Comparison of ENCODE assay signal across 10 cellular contexts in the genomic region with DNA sequence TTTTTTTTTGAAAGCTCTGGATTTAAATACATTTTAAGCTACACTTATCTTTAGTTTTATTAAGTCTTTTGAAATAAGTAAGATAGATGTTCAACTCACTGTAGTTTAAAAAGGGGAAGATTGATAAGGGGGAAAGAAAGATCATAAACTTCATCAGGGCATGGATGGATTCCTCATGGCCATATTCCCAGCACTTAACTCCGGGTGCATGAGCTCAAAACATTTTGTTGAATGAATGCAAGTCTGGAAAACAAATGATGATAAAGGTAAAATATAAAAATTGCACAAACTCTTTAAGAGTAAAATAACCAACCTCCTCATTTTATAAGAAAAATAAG. TPM values are rescaled to one million over a fixed set of nuclear protein-coding genes. Genes with fewer than 3 reads are reported as not detected.
DNase-seq lines count a peak whose midpoint lies in the region; FAIRE-seq and TF ChIP-seq lines count a peak whose summit lies in the region.
"Had no signal": no experiment of that assay in that cellular context is flagged by ENCODE, and none has a peak within 500 bp of the region (broad histone marks: within the 10 kb centered on the region; RNA-seq: fewer than 3 reads in every experiment).

No MANE protein-coding gene starts in this region.

- no peaks in the 10 kb centered on the region for H3K27me3 Mint-ChIP-seq in Caco-2 (ENCODE audit: insufficient read depth, unreplicated experiment)
- peaks cover 3% of the 10 kb centered on the region for H3K27me3 Mint-ChIP-seq in IgD-negative memory B cell
- no peaks in the 10 kb centered on the region for H3K27me3 Mint-ChIP-seq in astrocyte (ENCODE audit: low read depth, unreplicated experiment)
- no peaks in the 10 kb centered on the region for H3K27me3 Mint-ChIP-seq in neural crest cell (ENCODE audit: low read depth)

- H3K79me2 ChIP-seq in astrocyte (ENCODE audit: insufficient read depth, low read length) = no peaks in the 10 kb centered on the region

- DNase-seq in Caco-2 (no peak), astrocyte (ENCODE audit: low read depth) (no peak), neural crest cell (ENCODE audit: low read depth, low spot score) (no peak), islet precursor cell (no peak), cerebellar nuclear complex (lab: John Stamatoyannopoulos, UW) (no peak), T1000 (lab: John Stamatoyannopoulos, UW) (no peak)

- TF ChIP-seq CTCF in Caco-2 (IDR thresholded peaks at IDR 0.05; ENCODE audit: insufficient read depth in 1 of 2, low read depth in 1 of 2, low read length in 1 of 2, severe bottlenecking in 1 of 2, unreplicated experiment in 1 of 2) (no peak), astrocyte (IDR thresholded peaks at IDR 0.05; ENCODE audit: insufficient read depth, low read depth, low read length) (no peak), neural crest cell (conservative IDR thresholded peaks at IDR 0.05) (peak; percentile 12)

- FAIRE-seq in astrocyte (lab: Jason Lieb, UNC) = no peak

- POLR2A ChIA-PET in Caco-2 (lab: Charles Lee) = no interaction called here

- H3K36me3 ChIP-seq in Caco-2 (ENCODE audit: control insufficient read depth, insufficient read depth, low read length) = no peaks in the 10 kb centered on the region
- H3K36me3 ChIP-seq in astrocyte (ENCODE audit: insufficient read depth, low read length) = no peaks in the 10 kb centered on the region

- H3K27ac ChIP-seq in astrocyte (ENCODE audit: low read depth, low read length) = no peak overlapping the region
- H3K27ac ChIP-seq: HL-60 had no signal

- H3K4me3 ChIP-seq in Caco-2 (ENCODE audit: low read depth, low read length) (no peak overlapping the region), astrocyte (ENCODE audit: insufficient read depth, low read depth, low read length) (no peak overlapping the region)
- H3K4me3 ChIP-seq: GM23338 had no signal

- no peaks in the 10 kb centered on the region for H3K27me3 ChIP-seq in Caco-2 (replicated peaks; ENCODE audit: control insufficient read depth, insufficient read depth, low read length)
- H3K27me3 ChIP-seq in astrocyte (ENCODE audit: insufficient read depth, low read length) = no peaks in the 10 kb centered on the region

- no peaks in the 10 kb centered on the region for H3K4me1 ChIP-seq in Caco-2
- no peaks in the 10 kb centered on the region for H3K4me1 ChIP-seq in astrocyte (ENCODE audit: insufficient read depth, low read length)

- H3K4me2 ChIP-seq in astrocyte (ENCODE audit: low read length) = peak overlapping the region; percentile 80
- H3K4me2 ChIP-seq: GM23338 had no signal

- BruUV-seq in Caco-2 (replicated peaks; lab: Mats Ljungman, UMichigan) = no TSS peak

- H3K9me3 ChIP-seq in Caco-2 = no peaks in the 10 kb centered on the region
- no peaks in the 10 kb centered on the region for H3K9me3 ChIP-seq in astrocyte (ENCODE audit: insufficient read depth, low read depth, low read length)

- CTCF ChIA-PET in Caco-2 (lab: Charles Lee) = interaction anchor here (0.6 to 0.8 kb wide), 5 partner anchors 184 to 1888 kb away, joined by 3 to 5 read pairs (median 3); no protein-coding TSS in a partner anchor

- no peaks in the 10 kb centered on the region for H3K4me1 Mint-ChIP-seq in Caco-2 (ENCODE audit: low read depth, unreplicated experiment)
- peaks cover 20 to 28% (median 20%) of the 10 kb centered on the region in 3 donors for H3K4me1 Mint-ChIP-seq in IgD-negative memory B cell
- H3K4me1 Mint-ChIP-seq in astrocyte (ENCODE audit: low read depth, unreplicated experiment) = peaks cover 7% of the 10 kb centered on the region
- no peaks in the 10 kb centered on the region for H3K4me1 Mint-ChIP-seq in neural crest cell
- H3K4me1 Mint-ChIP-seq: GM23338 had no signal

- H3K4me3 Mint-ChIP-seq in Caco-2 (ENCODE audit: unreplicated experiment) (no peak overlapping the region), IgD-negative memory B cell (peak overlapping the region in 3 of 4 donors; percentile 54 to 89 (median 88)), astrocyte (ENCODE audit: unreplicated experiment) (no peak overlapping the region), neural crest cell (no peak overlapping the region)
- H3K4me3 Mint-ChIP-seq: GM23338 had no signal

- H3K9me3 Mint-ChIP-seq in Caco-2 (ENCODE audit: unreplicated experiment) (no peaks in the 10 kb centered on the region), IgD-negative memory B cell (no peaks in the 10 kb centered on the region), astrocyte (ENCODE audit: unreplicated experiment) (no peaks in the 10 kb centered on the region), neural crest cell (no peaks in the 10 kb centered on the region)
- H3K9me3 Mint-ChIP-seq: GM23338 had no signal

- H2AFZ ChIP-seq in astrocyte (ENCODE audit: low read depth, low read length) = no peak overlapping the region
- H2AFZ ChIP-seq: GM23338 had no signal

- H3K36me3 Mint-ChIP-seq in Caco-2 (ENCODE audit: insufficient read depth, unreplicated experiment) (no peaks in the 10 kb centered on the region), IgD-negative memory B cell (no peaks in the 10 kb centered on the region), astrocyte (ENCODE audit: low read depth, unreplicated experiment) (no peaks in the 10 kb centered on the region), neural crest cell (ENCODE audit: low read depth) (no peaks in the 10 kb centered on the region)

- intact Hi-C loops in Caco-2 (cut with micrococcal nuclease; ENCODE audit: unreplicated experiment) = loop anchor here (1.0 to 2.0 kb wide), 4 partner anchors 183 to 544 kb away; partner anchors contain the start of genes NUP37 and PARPBP

- H4K20me1 ChIP-seq in astrocyte (ENCODE audit: insufficient read depth, low read length) = no peaks in the 10 kb centered on the region

- H3K9ac ChIP-seq in astrocyte (ENCODE audit: low read length) = no peak overlapping the region

- H3K27ac Mint-ChIP-seq in Caco-2 (ENCODE audit: unreplicated experiment) = peak overlapping the region; percentile 33
- H3K27ac Mint-ChIP-seq in IgD-negative memory B cell = peak overlapping the region in 2 of 3 donors; percentile 88
- H3K27ac Mint-ChIP-seq in astrocyte (ENCODE audit: unreplicated experiment) = no peak overlapping the region
- H3K27ac Mint-ChIP-seq in neural crest cell (ENCODE audit: unreplicated experiment) = no peak overlapping the region
- H3K27ac Mint-ChIP-seq: GM23338 had no signal

RNA-seq across cellular contexts. Expression of gene IGF1, which starts 4.3 kb away (rescaled TPM):
- total RNA-seq in Caco-2 (2022) (1.5 and 2.3 TPM in 2 replicates), astrocyte (1.9 and 2.3 TPM in 2 replicates), neural crest cell (not detected in 2 replicates)
- 5.1 TPM for polyA plus RNA-seq in IgD-negative memory B cell
- total RNA-seq: GM23338, M059J had no signal

Comparison
In these comparisons a context has a peak if more than half of its experiments do, and no peak if none do; other contexts are left out.
1. H3K27ac Mint-ChIP-seq: peak in Caco-2 (single experiment) and IgD-negative memory B cell (2 of 3); none in astrocyte (single experiment) and neural crest cell (single experiment).
2. H3K4me3 Mint-ChIP-seq: peak in IgD-negative memory B cell (3 of 4); none in Caco-2 (single experiment), astrocyte (single experiment) and neural crest cell (single experiment).